13 cellular contexts compared by ENCODE assay signal in genomic region chr12:24356189-24356708, GRCh38.
DNase-seq lines count a peak whose midpoint lies in the region; ATAC-seq and TF ChIP-seq lines count a peak whose summit lies in the region.
"Had no signal": no experiment of that assay in that cellular context is flagged by ENCODE, and none has a peak within 500 bp of the region (broad histone marks: within the 10 kb centered on the region; RNA-seq: fewer than 3 reads in every experiment).

No MANE protein-coding gene starts in this region.

- H3K9me3 Mint-ChIP-seq in activated naive CD8-positive, alpha-beta T cell treated with anti-CD3 and anti-CD28 coated beads, Interleukin-2, amount 50 U/mL, for 24 hours: no peaks in the 10 kb centered on the region
- no peaks in the 10 kb centered on the region for H3K9me3 Mint-ChIP-seq in progenitor cell of endocrine pancreas (ENCODE audit: low read depth)

- ATAC-seq in GM18498 (IDR thresholded peaks at IDR 0.05; ENCODE audit: unreplicated experiment) (peak; percentile 80), GM19455 (IDR thresholded peaks at IDR 0.05; ENCODE audit: unreplicated experiment) (peak; percentile 71), HG02759 (IDR thresholded peaks at IDR 0.05; ENCODE audit: unreplicated experiment) (peak; percentile 61), HG03342 (IDR thresholded peaks at IDR 0.05; ENCODE audit: unreplicated experiment) (peak; percentile 51)
- no peak for ATAC-seq in activated naive CD8-positive, alpha-beta T cell treated with anti-CD3 and anti-CD28 coated beads, Interleukin-2, amount 50 U/mL, for 24 hours
- ATAC-seq: left colon, natural killer cell had no signal

- H3K36me3 Mint-ChIP-seq in activated naive CD8-positive, alpha-beta T cell treated with anti-CD3 and anti-CD28 coated beads, Interleukin-2, amount 50 U/mL, for 24 hours (ENCODE audit: low read depth): no peaks in the 10 kb centered on the region
- no peaks in the 10 kb centered on the region for H3K36me3 Mint-ChIP-seq in progenitor cell of endocrine pancreas (ENCODE audit: insufficient read depth)
- H3K36me3 Mint-ChIP-seq: natural killer cell had no signal

- H3K27me3 Mint-ChIP-seq in activated naive CD8-positive, alpha-beta T cell treated with anti-CD3 and anti-CD28 coated beads, Interleukin-2, amount 50 U/mL, for 24 hours: no peaks in the 10 kb centered on the region
- no peaks in the 10 kb centered on the region for H3K27me3 Mint-ChIP-seq in progenitor cell of endocrine pancreas

- no peak for DNase-seq in activated naive CD8-positive, alpha-beta T cell treated with anti-CD3 and anti-CD28 coated beads, Interleukin-2, amount 50 U/mL, for 24 hours
- no peak for DNase-seq in activated gamma-delta T cell (lab: John Stamatoyannopoulos, UW)
- DNase-seq in ureter (ENCODE audit: low spot score): no peak
- no peak for DNase-seq in progenitor cell of endocrine pancreas (ENCODE audit: low spot score, unreplicated experiment)
- DNase-seq: left colon, natural killer cell, NCI-H2107, testis had no signal

- no peak for TF ChIP-seq CTCF in progenitor cell of endocrine pancreas (IDR thresholded peaks at IDR 0.05; ENCODE audit: unreplicated experiment)

- no peaks in the 10 kb centered on the region for H3K4me1 Mint-ChIP-seq in activated naive CD8-positive, alpha-beta T cell treated with anti-CD3 and anti-CD28 coated beads, Interleukin-2, amount 50 U/mL, for 24 hours
- peaks cover 23% of the 10 kb centered on the region for H3K4me1 Mint-ChIP-seq in progenitor cell of endocrine pancreas (ENCODE audit: low read depth)
- H3K4me1 Mint-ChIP-seq: natural killer cell had no signal

- no peak overlapping the region for H3K4me3 Mint-ChIP-seq in activated naive CD8-positive, alpha-beta T cell treated with anti-CD3 and anti-CD28 coated beads, Interleukin-2, amount 50 U/mL, for 24 hours
- no peak overlapping the region for H3K4me3 Mint-ChIP-seq in progenitor cell of endocrine pancreas (ENCODE audit: low read depth)
- H3K4me3 Mint-ChIP-seq: activated T-helper 1 cell treated with anti-CD3 and anti-CD28 coated beads, Interleukin-12 subunit alpha, Interleukin-12 subunit beta, Interleukin-2, Interleukin-4 antibody, amounts not matched to agents 30 ng/mL and 10 ng/mL and 1 ng/mL, durations not matched to agents 14 hours and 24 hours and 36 hours; natural killer cell had no signal

- H3K27ac Mint-ChIP-seq in activated naive CD8-positive, alpha-beta T cell treated with anti-CD3 and anti-CD28 coated beads, Interleukin-2, amount 50 U/mL, for 24 hours: no peak overlapping the region
- no peak overlapping the region for H3K27ac Mint-ChIP-seq in progenitor cell of endocrine pancreas
- H3K27ac Mint-ChIP-seq: activated T-helper 1 cell treated with anti-CD3 and anti-CD28 coated beads, Interleukin-12 subunit alpha, Interleukin-12 subunit beta, Interleukin-2, Interleukin-4 antibody, amounts not matched to agents 30 ng/mL and 10 ng/mL and 1 ng/mL, durations not matched to agents 14 hours and 24 hours and 36 hours; natural killer cell had no signal
